1 cellular context compared by ENCODE assay signal in genomic region chr13:77460195-77460594, GRCh38.
TF ChIP-seq lines count a peak whose summit lies in the region.

No MANE protein-coding gene starts in this region.

TF ChIP-seq in H1, 55 proteins besides CTCF, POLR2A, EP300 and RAD21 (continued from another document):
- TF ChIP-seq, protein P1, sequence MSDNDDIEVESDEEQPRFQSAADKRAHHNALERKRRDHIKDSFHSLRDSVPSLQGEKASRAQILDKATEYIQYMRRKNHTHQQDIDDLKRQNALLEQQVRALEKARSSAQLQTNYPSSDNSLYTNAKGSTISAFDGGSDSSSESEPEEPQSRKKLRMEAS (IDR thresholded peaks at IDR 0.05) = no peak
- TF ChIP-seq TCF12 (IDR thresholded peaks at IDR 0.05; ENCODE audit: low read depth, low read length) (no peak), CHD7 (IDR thresholded peaks at IDR 0.05; ENCODE audit: insufficient replicate concordance, low read length) (no peak), NANOG (IDR thresholded peaks at IDR 0.05; ENCODE audit: insufficient read depth, low read depth, low read length, poor library complexity, severe bottlenecking) (no peak), EGR1 (IDR thresholded peaks at IDR 0.05; ENCODE audit: borderline replicate concordance, low read depth, low read length) (no peak), SP4 (IDR thresholded peaks at IDR 0.05; ENCODE audit: low read length) (no peak), RFX5 (IDR thresholded peaks at IDR 0.05; ENCODE audit: borderline replicate concordance, low read depth, low read length) (no peak)
TF ChIP-seq in H1: peak in this region for 0.
